ENCODE assay signal across 1 cellular context in the genomic region with DNA sequence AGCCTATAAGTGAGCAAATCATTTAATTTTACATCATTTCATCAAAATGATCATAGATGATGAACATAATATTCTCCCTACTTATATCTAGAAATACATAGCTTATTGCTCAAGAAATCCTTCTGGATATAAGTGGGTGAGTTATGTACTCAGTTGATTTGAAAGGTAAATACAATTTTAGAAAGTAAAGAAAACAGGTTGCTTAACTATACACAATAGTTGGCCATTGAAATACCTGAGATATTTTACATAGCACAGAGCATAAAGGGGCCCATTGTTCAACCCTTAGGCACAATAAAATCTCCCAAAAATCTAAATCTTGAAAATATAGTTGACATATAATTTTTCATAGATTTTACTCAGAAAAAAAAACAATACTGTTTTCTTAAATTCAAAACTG.
TF ChIP-seq lines count a peak whose summit lies in the region.

No MANE protein-coding gene starts in this region.

TF ChIP-seq in HepG2, 621 proteins besides CTCF, POLR2A, EP300 and RAD21 (continued from another document and continues in another):
- TF ChIP-seq, protein P1, sequence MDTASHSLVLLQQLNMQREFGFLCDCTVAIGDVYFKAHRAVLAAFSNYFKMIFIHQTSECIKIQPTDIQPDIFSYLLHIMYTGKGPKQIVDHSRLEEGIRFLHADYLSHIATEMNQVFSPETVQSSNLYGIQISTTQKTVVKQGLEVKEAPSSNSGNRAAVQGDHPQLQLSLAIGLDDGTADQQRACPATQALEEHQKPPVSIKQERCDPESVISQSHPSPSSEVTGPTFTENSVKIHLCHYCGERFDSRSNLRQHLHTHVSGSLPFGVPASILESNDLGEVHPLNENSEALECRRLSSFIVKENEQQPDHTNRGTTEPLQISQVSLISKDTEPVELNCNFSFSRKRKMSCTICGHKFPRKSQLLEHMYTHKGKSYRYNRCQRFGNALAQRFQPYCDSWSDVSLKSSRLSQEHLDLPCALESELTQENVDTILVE (CRISPR knock-in tag; IDR thresholded peaks at IDR 0.05) = peak; percentile 23; the same call in 1 of the 2 replicates
- TF ChIP-seq ZNF317 (CRISPR knock-in tag; IDR thresholded peaks at IDR 0.05) (no peak), ELF3 (CRISPR knock-in tag; IDR thresholded peaks at IDR 0.05) (peak; percentile 50; the same call in 1 of the 2 replicates), CHD4 (IDR thresholded peaks at IDR 0.05; ENCODE audit: borderline replicate concordance, low read length) (0 out of 2 replicates have a peak, but pooled peaks have one; percentile 20), HOXA9 (CRISPR knock-in tag; IDR thresholded peaks at IDR 0.05; ENCODE audit: borderline replicate concordance) (no peak), ISL2 (CRISPR knock-in tag; IDR thresholded peaks at IDR 0.05) (peak; percentile 92), TSC22D2 (CRISPR knock-in tag; IDR thresholded peaks at IDR 0.05; ENCODE audit: borderline replicate concordance) (no peak), ZNF143 (CRISPR knock-in tag; IDR thresholded peaks at IDR 0.05) (no peak), FOXA1 (IDR thresholded peaks at IDR 0.05) (peak; percentile 96), FOXA1 (CRISPR knock-in tag; IDR thresholded peaks at IDR 0.05) (peak; percentile 80), TEAD3 (CRISPR knock-in tag; optimal IDR thresholded peaks at IDR 0.05; ENCODE audit: borderline replicate concordance) (peak; percentile 89), ARNTL (CRISPR knock-in tag; IDR thresholded peaks at IDR 0.05) (no peak), NR2F6 (IDR thresholded peaks at IDR 0.05) (0 out of 2 replicates have a peak, but pooled peaks have one; percentile 35), NR2F6 (CRISPR knock-in tag; IDR thresholded peaks at IDR 0.05) (no peak), ZBTB20 (CRISPR knock-in tag; IDR thresholded peaks at IDR 0.05; ENCODE audit: borderline replicate concordance, low read depth) (0 out of 2 replicates have a peak, but pooled peaks have one; percentile 48), MATR3 (CRISPR knock-in tag; IDR thresholded peaks at IDR 0.05) (no peak), GATAD2A (CRISPR knock-in tag; IDR thresholded peaks at IDR 0.05) (peak; percentile 86), KAT8 (CRISPR knock-in tag; IDR thresholded peaks at IDR 0.05) (peak; percentile 67), MED1 (CRISPR knock-in tag; IDR thresholded peaks at IDR 0.05) (peak; percentile 38; the same call in 1 of the 2 replicates), FOXJ3 (CRISPR knock-in tag; IDR thresholded peaks at IDR 0.05; ENCODE audit: borderline replicate concordance) (peak; percentile 77; the same call in 1 of the 2 replicates), HMG20B (CRISPR knock-in tag; conservative IDR thresholded peaks at IDR 0.05) (no peak), AHR (CRISPR knock-in tag; IDR thresholded peaks at IDR 0.05) (no peak), ZNF619 (CRISPR knock-in tag; IDR thresholded peaks at IDR 0.05) (no peak), AGO2 (optimal IDR thresholded peaks at IDR 0.05; ENCODE audit: low read depth, low read length) (no peak), HMG20A (CRISPR knock-in tag; IDR thresholded peaks at IDR 0.05; ENCODE audit: borderline replicate concordance) (peak; percentile 89), ZNF773 (CRISPR knock-in tag; IDR thresholded peaks at IDR 0.05; ENCODE audit: borderline replicate concordance) (no peak), EHMT2 (IDR thresholded peaks at IDR 0.05; ENCODE audit: borderline replicate concordance, low read depth, low read length) (0 out of 2 replicates have a peak, but pooled peaks have one; percentile 79), NCOA2 (CRISPR knock-in tag; IDR thresholded peaks at IDR 0.05) (peak; percentile 91), SMAD3 (CRISPR knock-in tag; IDR thresholded peaks at IDR 0.05) (0 out of 2 replicates have a peak, but pooled peaks have one; percentile 51), ZNF136 (CRISPR knock-in tag; IDR thresholded peaks at IDR 0.05; ENCODE audit: low read depth) (no peak), ELF1 (CRISPR knock-in tag; IDR thresholded peaks at IDR 0.05) (no peak), SOX13 (IDR thresholded peaks at IDR 0.05) (no peak; the same call in 1 of the 2 replicates), SOX13 (CRISPR knock-in tag; conservative IDR thresholded peaks at IDR 0.05 in 1 of 2, IDR thresholded peaks at IDR 0.05 in 1 of 2) (peak in 1 of 2 experiments; percentile 89; a peak in 2 of 4 replicates), CREM (IDR thresholded peaks at IDR 0.05) (peak; percentile 73), CREM (CRISPR knock-in tag; IDR thresholded peaks at IDR 0.05) (no peak), NFE2 (CRISPR knock-in tag; IDR thresholded peaks at IDR 0.05) (no peak), ZBTB3 (CRISPR knock-in tag; IDR thresholded peaks at IDR 0.05; ENCODE audit: borderline replicate concordance, low read depth) (no peak), THAP11 (CRISPR knock-in tag; IDR thresholded peaks at IDR 0.05) (peak; percentile 41; the same call in 1 of the 2 replicates)
- TF ChIP-seq, protein P2, sequence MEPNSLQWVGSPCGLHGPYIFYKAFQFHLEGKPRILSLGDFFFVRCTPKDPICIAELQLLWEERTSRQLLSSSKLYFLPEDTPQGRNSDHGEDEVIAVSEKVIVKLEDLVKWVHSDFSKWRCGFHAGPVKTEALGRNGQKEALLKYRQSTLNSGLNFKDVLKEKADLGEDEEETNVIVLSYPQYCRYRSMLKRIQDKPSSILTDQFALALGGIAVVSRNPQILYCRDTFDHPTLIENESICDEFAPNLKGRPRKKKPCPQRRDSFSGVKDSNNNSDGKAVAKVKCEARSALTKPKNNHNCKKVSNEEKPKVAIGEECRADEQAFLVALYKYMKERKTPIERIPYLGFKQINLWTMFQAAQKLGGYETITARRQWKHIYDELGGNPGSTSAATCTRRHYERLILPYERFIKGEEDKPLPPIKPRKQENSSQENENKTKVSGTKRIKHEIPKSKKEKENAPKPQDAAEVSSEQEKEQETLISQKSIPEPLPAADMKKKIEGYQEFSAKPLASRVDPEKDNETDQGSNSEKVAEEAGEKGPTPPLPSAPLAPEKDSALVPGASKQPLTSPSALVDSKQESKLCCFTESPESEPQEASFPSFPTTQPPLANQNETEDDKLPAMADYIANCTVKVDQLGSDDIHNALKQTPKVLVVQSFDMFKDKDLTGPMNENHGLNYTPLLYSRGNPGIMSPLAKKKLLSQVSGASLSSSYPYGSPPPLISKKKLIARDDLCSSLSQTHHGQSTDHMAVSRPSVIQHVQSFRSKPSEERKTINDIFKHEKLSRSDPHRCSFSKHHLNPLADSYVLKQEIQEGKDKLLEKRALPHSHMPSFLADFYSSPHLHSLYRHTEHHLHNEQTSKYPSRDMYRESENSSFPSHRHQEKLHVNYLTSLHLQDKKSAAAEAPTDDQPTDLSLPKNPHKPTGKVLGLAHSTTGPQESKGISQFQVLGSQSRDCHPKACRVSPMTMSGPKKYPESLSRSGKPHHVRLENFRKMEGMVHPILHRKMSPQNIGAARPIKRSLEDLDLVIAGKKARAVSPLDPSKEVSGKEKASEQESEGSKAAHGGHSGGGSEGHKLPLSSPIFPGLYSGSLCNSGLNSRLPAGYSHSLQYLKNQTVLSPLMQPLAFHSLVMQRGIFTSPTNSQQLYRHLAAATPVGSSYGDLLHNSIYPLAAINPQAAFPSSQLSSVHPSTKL (CRISPR knock-in tag; IDR thresholded peaks at IDR 0.05) = peak; percentile 90
- TF ChIP-seq, protein P3, sequence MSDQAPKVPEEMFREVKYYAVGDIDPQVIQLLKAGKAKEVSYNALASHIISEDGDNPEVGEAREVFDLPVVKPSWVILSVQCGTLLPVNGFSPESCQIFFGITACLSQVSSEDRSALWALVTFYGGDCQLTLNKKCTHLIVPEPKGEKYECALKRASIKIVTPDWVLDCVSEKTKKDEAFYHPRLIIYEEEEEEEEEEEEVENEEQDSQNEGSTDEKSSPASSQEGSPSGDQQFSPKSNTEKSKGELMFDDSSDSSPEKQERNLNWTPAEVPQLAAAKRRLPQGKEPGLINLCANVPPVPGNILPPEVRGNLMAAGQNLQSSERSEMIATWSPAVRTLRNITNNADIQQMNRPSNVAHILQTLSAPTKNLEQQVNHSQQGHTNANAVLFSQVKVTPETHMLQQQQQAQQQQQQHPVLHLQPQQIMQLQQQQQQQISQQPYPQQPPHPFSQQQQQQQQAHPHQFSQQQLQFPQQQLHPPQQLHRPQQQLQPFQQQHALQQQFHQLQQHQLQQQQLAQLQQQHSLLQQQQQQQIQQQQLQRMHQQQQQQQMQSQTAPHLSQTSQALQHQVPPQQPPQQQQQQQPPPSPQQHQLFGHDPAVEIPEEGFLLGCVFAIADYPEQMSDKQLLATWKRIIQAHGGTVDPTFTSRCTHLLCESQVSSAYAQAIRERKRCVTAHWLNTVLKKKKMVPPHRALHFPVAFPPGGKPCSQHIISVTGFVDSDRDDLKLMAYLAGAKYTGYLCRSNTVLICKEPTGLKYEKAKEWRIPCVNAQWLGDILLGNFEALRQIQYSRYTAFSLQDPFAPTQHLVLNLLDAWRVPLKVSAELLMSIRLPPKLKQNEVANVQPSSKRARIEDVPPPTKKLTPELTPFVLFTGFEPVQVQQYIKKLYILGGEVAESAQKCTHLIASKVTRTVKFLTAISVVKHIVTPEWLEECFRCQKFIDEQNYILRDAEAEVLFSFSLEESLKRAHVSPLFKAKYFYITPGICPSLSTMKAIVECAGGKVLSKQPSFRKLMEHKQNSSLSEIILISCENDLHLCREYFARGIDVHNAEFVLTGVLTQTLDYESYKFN (CRISPR knock-in tag; conservative IDR thresholded peaks at IDR 0.05) = peak; percentile 72
- TF ChIP-seq, protein P4, sequence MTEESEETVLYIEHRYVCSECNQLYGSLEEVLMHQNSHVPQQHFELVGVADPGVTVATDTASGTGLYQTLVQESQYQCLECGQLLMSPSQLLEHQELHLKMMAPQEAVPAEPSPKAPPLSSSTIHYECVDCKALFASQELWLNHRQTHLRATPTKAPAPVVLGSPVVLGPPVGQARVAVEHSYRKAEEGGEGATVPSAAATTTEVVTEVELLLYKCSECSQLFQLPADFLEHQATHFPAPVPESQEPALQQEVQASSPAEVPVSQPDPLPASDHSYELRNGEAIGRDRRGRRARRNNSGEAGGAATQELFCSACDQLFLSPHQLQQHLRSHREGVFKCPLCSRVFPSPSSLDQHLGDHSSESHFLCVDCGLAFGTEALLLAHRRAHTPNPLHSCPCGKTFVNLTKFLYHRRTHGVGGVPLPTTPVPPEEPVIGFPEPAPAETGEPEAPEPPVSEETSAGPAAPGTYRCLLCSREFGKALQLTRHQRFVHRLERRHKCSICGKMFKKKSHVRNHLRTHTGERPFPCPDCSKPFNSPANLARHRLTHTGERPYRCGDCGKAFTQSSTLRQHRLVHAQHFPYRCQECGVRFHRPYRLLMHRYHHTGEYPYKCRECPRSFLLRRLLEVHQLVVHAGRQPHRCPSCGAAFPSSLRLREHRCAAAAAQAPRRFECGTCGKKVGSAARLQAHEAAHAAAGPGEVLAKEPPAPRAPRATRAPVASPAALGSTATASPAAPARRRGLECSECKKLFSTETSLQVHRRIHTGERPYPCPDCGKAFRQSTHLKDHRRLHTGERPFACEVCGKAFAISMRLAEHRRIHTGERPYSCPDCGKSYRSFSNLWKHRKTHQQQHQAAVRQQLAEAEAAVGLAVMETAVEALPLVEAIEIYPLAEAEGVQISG (CRISPR knock-in tag; IDR thresholded peaks at IDR 0.05) = no peak
- TF ChIP-seq, protein P5, sequence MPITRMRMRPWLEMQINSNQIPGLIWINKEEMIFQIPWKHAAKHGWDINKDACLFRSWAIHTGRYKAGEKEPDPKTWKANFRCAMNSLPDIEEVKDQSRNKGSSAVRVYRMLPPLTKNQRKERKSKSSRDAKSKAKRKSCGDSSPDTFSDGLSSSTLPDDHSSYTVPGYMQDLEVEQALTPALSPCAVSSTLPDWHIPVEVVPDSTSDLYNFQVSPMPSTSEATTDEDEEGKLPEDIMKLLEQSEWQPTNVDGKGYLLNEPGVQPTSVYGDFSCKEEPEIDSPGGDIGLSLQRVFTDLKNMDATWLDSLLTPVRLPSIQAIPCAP (CRISPR knock-in tag; IDR thresholded peaks at IDR 0.05; ENCODE audit: low read depth) = no peak
- TF ChIP-seq, protein P6, sequence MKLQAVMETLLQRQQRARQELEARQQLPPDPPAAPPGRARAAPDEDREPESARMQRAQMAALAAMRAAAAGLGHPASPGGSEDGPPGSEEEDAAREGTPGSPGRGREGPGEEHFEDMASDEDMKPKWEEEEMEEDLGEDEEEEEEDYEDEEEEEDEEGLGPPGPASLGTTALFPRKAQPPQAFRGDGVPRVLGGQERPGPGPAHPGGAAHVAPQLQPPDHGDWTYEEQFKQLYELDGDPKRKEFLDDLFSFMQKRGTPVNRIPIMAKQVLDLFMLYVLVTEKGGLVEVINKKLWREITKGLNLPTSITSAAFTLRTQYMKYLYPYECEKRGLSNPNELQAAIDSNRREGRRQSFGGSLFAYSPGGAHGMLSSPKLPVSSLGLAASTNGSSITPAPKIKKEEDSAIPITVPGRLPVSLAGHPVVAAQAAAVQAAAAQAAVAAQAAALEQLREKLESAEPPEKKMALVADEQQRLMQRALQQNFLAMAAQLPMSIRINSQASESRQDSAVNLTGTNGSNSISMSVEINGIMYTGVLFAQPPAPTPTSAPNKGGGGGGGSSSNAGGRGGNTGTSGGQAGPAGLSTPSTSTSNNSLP (IDR thresholded peaks at IDR 0.05; ENCODE audit: low read depth, low read length) = peak; percentile 91
- TF ChIP-seq, protein P7, sequence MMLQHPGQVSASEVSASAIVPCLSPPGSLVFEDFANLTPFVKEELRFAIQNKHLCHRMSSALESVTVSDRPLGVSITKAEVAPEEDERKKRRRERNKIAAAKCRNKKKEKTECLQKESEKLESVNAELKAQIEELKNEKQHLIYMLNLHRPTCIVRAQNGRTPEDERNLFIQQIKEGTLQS (CRISPR knock-in tag; IDR thresholded peaks at IDR 0.05) = no peak
- TF ChIP-seq, protein P8, sequence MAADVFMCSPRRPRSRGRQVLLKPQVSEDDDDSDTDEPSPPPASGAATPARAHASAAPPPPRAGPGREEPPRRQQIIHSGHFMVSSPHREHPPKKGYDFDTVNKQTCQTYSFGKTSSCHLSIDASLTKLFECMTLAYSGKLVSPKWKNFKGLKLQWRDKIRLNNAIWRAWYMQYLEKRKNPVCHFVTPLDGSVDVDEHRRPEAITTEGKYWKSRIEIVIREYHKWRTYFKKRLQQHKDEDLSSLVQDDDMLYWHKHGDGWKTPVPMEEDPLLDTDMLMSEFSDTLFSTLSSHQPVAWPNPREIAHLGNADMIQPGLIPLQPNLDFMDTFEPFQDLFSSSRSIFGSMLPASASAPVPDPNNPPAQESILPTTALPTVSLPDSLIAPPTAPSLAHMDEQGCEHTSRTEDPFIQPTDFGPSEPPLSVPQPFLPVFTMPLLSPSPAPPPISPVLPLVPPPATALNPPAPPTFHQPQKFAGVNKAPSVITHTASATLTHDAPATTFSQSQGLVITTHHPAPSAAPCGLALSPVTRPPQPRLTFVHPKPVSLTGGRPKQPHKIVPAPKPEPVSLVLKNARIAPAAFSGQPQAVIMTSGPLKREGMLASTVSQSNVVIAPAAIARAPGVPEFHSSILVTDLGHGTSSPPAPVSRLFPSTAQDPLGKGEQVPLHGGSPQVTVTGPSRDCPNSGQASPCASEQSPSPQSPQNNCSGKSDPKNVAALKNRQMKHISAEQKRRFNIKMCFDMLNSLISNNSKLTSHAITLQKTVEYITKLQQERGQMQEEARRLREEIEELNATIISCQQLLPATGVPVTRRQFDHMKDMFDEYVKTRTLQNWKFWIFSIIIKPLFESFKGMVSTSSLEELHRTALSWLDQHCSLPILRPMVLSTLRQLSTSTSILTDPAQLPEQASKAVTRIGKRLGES (CRISPR knock-in tag; IDR thresholded peaks at IDR 0.05; ENCODE audit: borderline replicate concordance) = no peak
